Comparison of ENCODE assay signal across 15 cellular contexts in the genomic region with DNA sequence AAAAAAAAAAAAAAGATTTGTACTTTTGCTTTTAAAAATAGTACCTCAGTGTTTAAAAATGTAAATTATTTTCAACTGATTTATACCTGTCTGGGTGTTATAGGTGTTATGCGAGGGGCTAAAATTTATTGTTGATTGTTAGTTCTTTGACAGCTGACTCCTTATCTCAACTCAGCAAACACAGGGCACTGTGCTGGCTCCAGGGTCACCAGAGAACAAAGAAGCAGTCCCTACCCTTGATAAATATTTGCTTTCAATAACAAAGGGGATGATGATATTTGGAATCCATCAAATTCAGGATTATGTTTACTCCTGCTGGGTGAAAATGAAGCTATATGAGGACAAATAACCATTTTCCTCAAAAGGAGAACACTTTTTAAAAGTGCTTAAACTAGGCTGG. TPM values are rescaled to one million over a fixed set of nuclear protein-coding genes. Genes with fewer than 3 reads are reported as not detected.
"Had no signal": no experiment of that assay in that cellular context is flagged by ENCODE, and none has a peak within 500 bp of the region (broad histone marks: within the 10 kb centered on the region; RNA-seq: fewer than 3 reads in every experiment).

No MANE protein-coding gene starts in this region.

- DNase-seq: activated CD4-positive, alpha-beta T cell treated with anti-CD3 and anti-CD28 coated beads for 1 hour; activated CD4-positive, alpha-beta T cell treated with anti-CD3 and anti-CD28 coated beads, Interleukin-2, amount 50 U/mL, for 4 hours; activated naive CD4-positive, alpha-beta T cell treated with anti-CD3 and anti-CD28 coated beads for 36 hours; activated naive CD8-positive, alpha-beta T cell treated with anti-CD3 and anti-CD28 coated beads, Interleukin-2, amount 50 U/mL, for 24 hours; left lung; mammary epithelial cell; naive thymus-derived CD8-positive, alpha-beta T cell; retina; stimulated activated CD4-positive, alpha-beta T cell treated with anti-CD3 and anti-CD28 coated beads, Interleukin-2, amount 100 ng/mL, for 48 hours; T-helper 9 cell; thyroid gland; uterus had no signal

- ATAC-seq: activated naive CD8-positive, alpha-beta T cell treated with anti-CD3 and anti-CD28 coated beads, Interleukin-2, amount 50 U/mL, for 24 hours; esophagus mucosa; left lung; naive thymus-derived CD8-positive, alpha-beta T cell; stimulated activated memory B cell treated with anti-CD40 and anti-IgM and Interleukin-4, amounts not matched to agents 10 μg/mL and 1 μg/mL and 100 μg/mL, for 72 hours had no signal

RNA-seq across cellular contexts. Expression of a gene that starts 45.8 kb away (rescaled TPM):
- total RNA-seq: activated naive CD4-positive, alpha-beta T cell treated with anti-CD3 and anti-CD28 coated beads for 36 hours; activated T-helper 2 cell treated with anti-CD3 and anti-CD28 coated beads, Interferon-gamma antibody, Interleukin-2, Interleukin-4, amounts not matched to agents 10 μg/mL and 5 μg/mL and 100 μg/mL, durations not matched to agents 14 hours and 24 hours and 36 hours; naive thymus-derived CD8-positive, alpha-beta T cell had no signal
